In genomic region chr19:31339405-31339804, GRCh38 we compare ENCODE assay signal across 12 cellular contexts. TPM values are rescaled to one million over a fixed set of nuclear protein-coding genes. Genes with fewer than 3 reads are reported as not detected.
DNase-seq lines count a peak whose midpoint lies in the region; ATAC-seq and TF ChIP-seq lines count a peak whose summit lies in the region.
"Had no signal": no experiment of that assay in that cellular context is flagged by ENCODE, and none has a peak within 500 bp of the region (broad histone marks: within the 10 kb centered on the region; RNA-seq: fewer than 3 reads in every experiment).

No MANE protein-coding gene starts in this region.

- DNase-seq in GM23248: no peak
- peak; percentile 47 for DNase-seq in SK-N-SH
- no peak for DNase-seq in left ventricle myocardium superior
- no peak for DNase-seq in sigmoid colon
- DNase-seq in body of pancreas: no peak
- DNase-seq in GM10266 (ENCODE audit: extremely low spot score): no peak
- DNase-seq in HAP-1 (ENCODE audit: low spot score in 2 of 2): no peak
- DNase-seq in activated T-cell treated with anti-CD3 and anti-CD28 coated beads, Interleukin-2, amount 50 U/mL, for 48 hours: no peak
- DNase-seq: cerebellar nuclear complex, foreskin fibroblast, left colon, NCI-H187 treated with DMSO at 0.1 percent for 48 hours had no signal

- WGBS in GM23248 (ENCODE audit: low coverage in 1 of 2, low lambda C conversion rate in 2 of 2, missing lambda C conversion rate in 2 of 2), 2 experiments: 35 to 42% methylated on average over 5 of the region's 5 CpGs
- WGBS in SK-N-SH (ENCODE audit: low lambda C conversion rate): 28% methylated on average over 5 of the region's 5 CpGs
- WGBS in sigmoid colon, 2 donors: 11 to 23% methylated on average over 5 of the region's 5 CpGs
- 37 to 72% methylated on average over 5 of the region's 5 CpGs for WGBS in body of pancreas, 2 donors

- no peak for TF ChIP-seq CTCF in SK-N-SH (IDR thresholded peaks at IDR 0.05)
- no peak for TF ChIP-seq CTCF in sigmoid colon (IDR thresholded peaks at IDR 0.05)
- no peak for TF ChIP-seq CTCF in body of pancreas (IDR thresholded peaks at IDR 0.05)
- no peak for TF ChIP-seq CTCF in GM10266 (IDR thresholded peaks at IDR 0.05; ENCODE audit: control insufficient read depth, insufficient read depth, low read depth, missing control alignments)

- H3K36me3 ChIP-seq in GM23248 (ENCODE audit: low read depth): peaks cover 26% of the 10 kb centered on the region; the same call in 1 of the 2 replicates
- peaks cover 4 to 5% of the 10 kb centered on the region in 2 experiments for H3K36me3 ChIP-seq in SK-N-SH (replicated peaks in 1 of 2; ENCODE audit: control insufficient read depth in 1 of 2, insufficient read depth in 2 of 2, low read length in 1 of 2)
- H3K36me3 ChIP-seq in sigmoid colon: no peaks in the 10 kb centered on the region
- no peaks in the 10 kb centered on the region for H3K36me3 ChIP-seq in body of pancreas (replicated peaks in 1 of 2; ENCODE audit: insufficient read depth in 1 of 2, low read depth in 2 of 2)
- H3K36me3 ChIP-seq in HAP-1 (replicated peaks): no peaks in the 10 kb centered on the region

- H3K4me1 ChIP-seq in GM23248 (ENCODE audit: insufficient read depth): peaks cover 43% of the 10 kb centered on the region
- H3K4me1 ChIP-seq in SK-N-SH (ENCODE audit: control insufficient read depth in 1 of 2, insufficient read depth in 2 of 2, low read depth in 1 of 2, low read length in 1 of 2): peaks cover 50 to 65% of the 10 kb centered on the region in 2 experiments
- H3K4me1 ChIP-seq in sigmoid colon: peaks cover 0 to 92% (median 70%) of the 10 kb centered on the region in 4 donors
- peaks cover 11% of the 10 kb centered on the region for H3K4me1 ChIP-seq in body of pancreas
- H3K4me1 ChIP-seq in HAP-1: peaks cover 11% of the 10 kb centered on the region

- peaks cover 25% of the 10 kb centered on the region for H4K20me1 ChIP-seq in GM23248 (ENCODE audit: insufficient read depth)
- peaks cover 26% of the 10 kb centered on the region for H4K20me1 ChIP-seq in SK-N-SH (ENCODE audit: insufficient read depth)

- peaks cover 100% of the 10 kb centered on the region for H3K79me2 ChIP-seq in GM23248 (ENCODE audit: insufficient read depth)
- H3K79me2 ChIP-seq in SK-N-SH (ENCODE audit: insufficient read depth): peaks cover 68% of the 10 kb centered on the region

- in situ Hi-C loops in GM23248 (cut with MboI) (no loop called here), HAP-1 (cut with MboI; ENCODE audit: low sequenced_read_pairs) (no loop called here)

- CTCF ChIA-PET in SK-N-SH (lab: Yijun Ruan, JAX): interaction anchor here (0.6 to 2.5 kb wide), 9 partner anchors 11 to 885 kb away, joined by 3 to 17 read pairs (median 8); no protein-coding TSS in a partner anchor

- H2AFZ ChIP-seq in GM23248 (no peak overlapping the region), SK-N-SH (ENCODE audit: low read depth) (no peak overlapping the region)

- H3K4me2 ChIP-seq in GM23248 (ENCODE audit: unreplicated experiment): peak overlapping the region; percentile 73
- peak overlapping the region; percentile 60; the same call in 1 of the 2 replicates for H3K4me2 ChIP-seq in SK-N-SH

- H3K27me3 ChIP-seq in GM23248 (replicated peaks; ENCODE audit: insufficient read depth) (no peaks in the 10 kb centered on the region), SK-N-SH (ENCODE audit: insufficient read depth) (no peaks in the 10 kb centered on the region), sigmoid colon (no peaks in the 10 kb centered on the region), body of pancreas (no peaks in the 10 kb centered on the region), HAP-1 (ENCODE audit: low read depth) (no peaks in the 10 kb centered on the region)

- TF ChIP-seq EP300 in SK-N-SH (IDR thresholded peaks at IDR 0.05; ENCODE audit: borderline replicate concordance in 1 of 2, low read depth in 1 of 2, low read length in 1 of 2): peak in 1 of 2 experiments; percentile 77; a peak in 2 of 4 replicates
- no peak for TF ChIP-seq EP300 in sigmoid colon (IDR thresholded peaks at IDR 0.05)

- H3K9me3 ChIP-seq in GM23248 (ENCODE audit: low read depth) (no peaks in the 10 kb centered on the region), SK-N-SH (no peaks in the 10 kb centered on the region), sigmoid colon (no peaks in the 10 kb centered on the region), body of pancreas (no peaks in the 10 kb centered on the region), HAP-1 (no peaks in the 10 kb centered on the region)

- 0 out of 2 replicates have a peak, but pooled peaks have one; percentile 1 for TF ChIP-seq RAD21 in SK-N-SH (IDR thresholded peaks at IDR 0.05; ENCODE audit: low read length)

- no peak overlapping the region for H3K4me3 ChIP-seq in GM23248
- no peak overlapping the region for H3K4me3 ChIP-seq in SK-N-SH (ENCODE audit: low read depth in 2 of 2, low read length in 1 of 2)
- peak overlapping the region in 2 of 4 donors; percentile 21 to 25 for H3K4me3 ChIP-seq in sigmoid colon
- H3K4me3 ChIP-seq in body of pancreas: no peak overlapping the region
- no peak overlapping the region for H3K4me3 ChIP-seq in HAP-1

- H3F3A ChIP-seq in GM23248 (ENCODE audit: insufficient read depth) (peaks cover 76% of the 10 kb centered on the region), SK-N-SH (replicated peaks; ENCODE audit: insufficient read depth) (peaks cover 4% of the 10 kb centered on the region)

- POLR2A ChIA-PET in SK-N-SH (lab: Yijun Ruan, JAX): interaction anchor here (0.8 to 3.6 kb wide), 6 partner anchors 11 to 620 kb away, joined by 3 to 14 read pairs (median 6); partner anchors contain the start of gene TSHZ3

- intact Hi-C loops in left ventricle myocardium superior (cut with micrococcal nuclease) (no loop called here), sigmoid colon (cut with DNase I) (loop anchor here (2.0 to 10.0 kb wide), 2 partner anchors 655 to 699 kb away; no protein-coding TSS in a partner anchor), body of pancreas (cut with DNase I) (no loop called here)

- ATAC-seq in left ventricle myocardium superior: peak; percentile 45
- no peak for ATAC-seq in body of pancreas
- ATAC-seq: left colon had no signal

- TF ChIP-seq POLR2A in sigmoid colon (IDR thresholded peaks at IDR 0.05): no peak
- no peak for TF ChIP-seq POLR2A in body of pancreas (IDR thresholded peaks at IDR 0.05)

- H3K9ac ChIP-seq in GM23248 (peak overlapping the region; percentile 28; the same call in 1 of the 2 replicates), SK-N-SH (no peak overlapping the region)

- no peaks in the 10 kb centered on the region for H3K9me2 ChIP-seq in GM23248 (ENCODE audit: insufficient read depth)
- H3K9me2 ChIP-seq in SK-N-SH: no peaks in the 10 kb centered on the region

- H3K27ac ChIP-seq in GM23248 (peak overlapping the region; percentile 36), SK-N-SH (ENCODE audit: low read depth in 2 of 2, low read length in 1 of 2) (peak overlapping the region; percentile 41 to 98; a peak in 3 of 4 replicates), sigmoid colon (peak overlapping the region; percentile 72 to 99 (median 82)), body of pancreas (no peak overlapping the region)

TF ChIP-seq in SK-N-SH, 30 proteins besides CTCF, POLR2A, EP300 and RAD21:
- TF ChIP-seq RXRA (IDR thresholded peaks at IDR 0.05; ENCODE audit: borderline replicate concordance, low read depth): no peak
- TF ChIP-seq, protein P1, sequence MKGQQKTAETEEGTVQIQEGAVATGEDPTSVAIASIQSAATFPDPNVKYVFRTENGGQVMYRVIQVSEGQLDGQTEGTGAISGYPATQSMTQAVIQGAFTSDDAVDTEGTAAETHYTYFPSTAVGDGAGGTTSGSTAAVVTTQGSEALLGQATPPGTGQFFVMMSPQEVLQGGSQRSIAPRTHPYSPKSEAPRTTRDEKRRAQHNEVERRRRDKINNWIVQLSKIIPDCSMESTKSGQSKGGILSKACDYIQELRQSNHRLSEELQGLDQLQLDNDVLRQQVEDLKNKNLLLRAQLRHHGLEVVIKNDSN (IDR thresholded peaks at IDR 0.05; ENCODE audit: borderline replicate concordance, low read depth): no peak
- TF ChIP-seq, protein P2, sequence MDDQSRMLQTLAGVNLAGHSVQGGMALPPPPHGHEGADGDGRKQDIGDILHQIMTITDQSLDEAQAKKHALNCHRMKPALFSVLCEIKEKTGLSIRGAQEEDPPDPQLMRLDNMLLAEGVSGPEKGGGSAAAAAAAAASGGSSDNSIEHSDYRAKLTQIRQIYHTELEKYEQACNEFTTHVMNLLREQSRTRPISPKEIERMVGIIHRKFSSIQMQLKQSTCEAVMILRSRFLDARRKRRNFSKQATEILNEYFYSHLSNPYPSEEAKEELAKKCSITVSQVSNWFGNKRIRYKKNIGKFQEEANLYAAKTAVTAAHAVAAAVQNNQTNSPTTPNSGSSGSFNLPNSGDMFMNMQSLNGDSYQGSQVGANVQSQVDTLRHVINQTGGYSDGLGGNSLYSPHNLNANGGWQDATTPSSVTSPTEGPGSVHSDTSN (IDR thresholded peaks at IDR 0.05): peak; percentile 88

RNA-seq across cellular contexts. Expression of gene TSHZ3, which starts 9.8 kb away (rescaled TPM):
- total RNA-seq in GM23248 (2014; rRNA removed; shearing (Covaris generic)): 20.9 and 24.0 TPM in 2 replicates
- polyA plus RNA-seq in GM23248 (2016; fragmentation: Nextera tagmentation; extraction: Ambion mirVana) (17.9 and 19.6 TPM in 2 replicates), SK-N-SH (2012; rRNA removed) (3.0 and 3.3 TPM in 2 replicates), sigmoid colon (1 to 10 TPM in 2 of 3 donors, under 1 TPM in 1; 0.46 to 2.6 (median 1.2) TPM)
- polyA plus RNA-seq in SK-N-SH (2012; cell fraction: cytosol; rRNA removed): 2.5 and 2.8 TPM in 2 replicates
- polyA plus RNA-seq in SK-N-SH (2012; cell fraction: nucleus; rRNA removed): 13.7 and 14.0 TPM in 2 replicates
- total RNA-seq in left ventricle myocardium superior (2.6 TPM), sigmoid colon (10 to 100 TPM; 16.1 to 27.7 (median 21.2) TPM), body of pancreas (1 to 10 TPM; 1.3 to 3.0 TPM)

Comparison
In these comparisons a context has a peak if more than half of its experiments do, and no peak if none do; other contexts are left out.
1. H3K27ac ChIP-seq: peak in GM23248 (single experiment), SK-N-SH (2 of 2) and sigmoid colon (4 of 4); none in body of pancreas (0 of 4).